30 cellular contexts compared by ENCODE assay signal in the genomic region with DNA sequence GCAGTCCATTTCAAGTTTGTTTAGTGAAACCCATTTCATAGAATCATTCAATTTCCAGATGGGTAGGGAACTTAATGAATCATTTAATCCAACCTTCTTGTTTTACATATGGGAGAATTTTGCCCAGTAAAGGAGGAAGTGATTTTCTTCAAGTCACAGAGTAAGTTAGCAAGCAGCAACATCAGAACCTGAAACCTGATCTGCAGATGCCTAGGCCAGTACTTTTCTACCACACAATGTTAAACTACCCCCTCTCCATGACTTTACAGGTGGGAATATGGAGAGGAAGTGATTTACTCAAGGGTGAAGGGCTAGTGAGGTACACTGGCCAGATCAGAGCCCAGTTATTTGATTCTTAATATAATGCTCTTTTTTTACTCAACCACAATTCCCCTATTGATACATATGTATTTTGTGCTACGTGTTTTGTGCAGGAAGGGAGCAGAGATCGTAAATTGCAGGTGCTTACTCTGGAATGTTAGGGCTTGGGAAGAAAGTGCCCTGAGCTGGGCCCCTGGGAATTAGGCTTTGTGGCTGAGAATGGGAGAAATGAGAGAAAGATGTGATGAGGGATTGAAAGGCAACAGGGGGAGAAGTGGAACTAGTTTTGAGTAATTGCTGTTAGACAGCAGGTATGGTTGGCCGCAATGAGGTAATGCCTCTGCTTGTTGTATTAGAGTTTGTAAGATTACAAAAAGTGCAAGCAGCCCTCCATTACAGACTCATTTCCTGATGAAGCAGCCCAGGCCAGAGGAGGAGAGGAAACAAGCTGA. TPM values are rescaled to one million over a fixed set of nuclear protein-coding genes. Genes with fewer than 3 reads are reported as not detected.
DNase-seq lines count a peak whose midpoint lies in the region; ATAC-seq, FAIRE-seq and TF ChIP-seq lines count a peak whose summit lies in the region.
"Had no signal": no experiment of that assay in that cellular context is flagged by ENCODE, and none has a peak within 500 bp of the region (broad histone marks: within the 10 kb centered on the region; RNA-seq: fewer than 3 reads in every experiment).

No MANE protein-coding gene starts in this region.

- H3K27me3 Mint-ChIP-seq in endodermal cell (ENCODE audit: insufficient read depth) = no peaks in the 10 kb centered on the region
- H3K27me3 Mint-ChIP-seq: CD4-positive, alpha-beta memory T cell had no signal

- no peaks in the 10 kb centered on the region for H3K9me3 ChIP-seq in endodermal cell (ENCODE audit: control insufficient read depth, low read length)
- H3K9me3 ChIP-seq: mucosa of descending colon, SJCRH30, stomach had no signal

- no peaks in the 10 kb centered on the region for H3K4me1 ChIP-seq in endodermal cell (ENCODE audit: control insufficient read depth, insufficient read depth, low read length)
- H3K4me1 ChIP-seq: stomach had no signal

- no peak overlapping the region for H3K9ac ChIP-seq in endodermal cell (ENCODE audit: extremely low read depth, low read length, poor library complexity, severe bottlenecking)
- H3K9ac ChIP-seq: neural progenitor cell had no signal

- no peak overlapping the region for H3K4me3 ChIP-seq in endodermal cell (ENCODE audit: low read length)
- H3K4me3 ChIP-seq: mucosa of descending colon, neural progenitor cell, SJCRH30, skin epidermis, stomach had no signal

- peaks cover 27% of the 10 kb centered on the region for H3K4me1 Mint-ChIP-seq in endodermal cell

- H3K27ac Mint-ChIP-seq in endodermal cell = peak overlapping the region; percentile 3
- H3K27ac Mint-ChIP-seq: CD4-positive, alpha-beta memory T cell; neural progenitor cell had no signal

- H3K27me3 ChIP-seq in endodermal cell (ENCODE audit: control insufficient read depth, insufficient read depth, low read length, poor library complexity, severe bottlenecking) = no peaks in the 10 kb centered on the region
- H3K27me3 ChIP-seq: neural progenitor cell, SJCRH30 had no signal

- 85% methylated on average over 3 of the region's 3 CpGs; no CpG with 5 or more reads in 1 of the 2 experiments for WGBS in endodermal cell (ENCODE audit: insufficient coverage in 1 of 2, insufficient read length in 1 of 2), 2 experiments

- TF ChIP-seq CTCF in endodermal cell (conservative IDR thresholded peaks at IDR 0.05) = no peak

- H3K36me3 Mint-ChIP-seq in endodermal cell (ENCODE audit: low read depth) = no peaks in the 10 kb centered on the region
- H3K36me3 Mint-ChIP-seq: CD4-positive, alpha-beta memory T cell had no signal

- FAIRE-seq in GM18507 (lab: Jason Lieb, UNC) = peak; percentile 75

- H3K27ac ChIP-seq in endodermal cell (ENCODE audit: low read depth, low read length) = no peak overlapping the region
- H3K27ac ChIP-seq: neural progenitor cell, SJCRH30, skin epidermis, stomach, VCaP had no signal

- no peaks in the 10 kb centered on the region for H3K36me3 ChIP-seq in endodermal cell (ENCODE audit: control insufficient read depth, insufficient read depth, low read length)
- H3K36me3 ChIP-seq: neural progenitor cell, SJCRH30, stomach had no signal

- H3K9me3 Mint-ChIP-seq in endodermal cell = no peaks in the 10 kb centered on the region
- H3K9me3 Mint-ChIP-seq: neural progenitor cell had no signal

- DNase-seq in GM18507 (ENCODE audit: extremely low spot score, insufficient read length, low read depth) = no peak
- DNase-seq in endodermal cell = no peak
- DNase-seq in GM19240 (ENCODE audit: insufficient read length, low spot score) = no peak
- DNase-seq in NCI-H748 (lab: John Stamatoyannopoulos, UW; ENCODE audit: unreplicated experiment) = no peak
- DNase-seq in NCI-H2029 treated with DMSO at 0.1 percent for 48 hours (lab: John Stamatoyannopoulos, UW) = no peak
- DNase-seq: activated CD4-positive, alpha-beta T cell treated with anti-CD3 and anti-CD28 coated beads, Interleukin-2, amount 50 U/mL, for 48 hours; activated naive CD4-positive, alpha-beta T cell; activated T-cell treated with anti-CD3 and anti-CD28 coated beads, Interleukin-2, amount 50 U/mL, for 1 hour; amygdala; CD4-positive, alpha-beta memory T cell; dermis blood vessel endothelial cell; DMS153; GF-D8; MM.1S; mucosa of descending colon; NCI-H146; NCI-H82; SJCRH30; stimulated activated CD4-positive, alpha-beta T cell treated with anti-CD3 and anti-CD28 coated beads, Interleukin-2, amount 100 ng/mL, for 24 hours; stomach; T-helper 1 cell; trophoblast cell had no signal

- no peak overlapping the region for H3K4me3 Mint-ChIP-seq in endodermal cell
- H3K4me3 Mint-ChIP-seq: CD4-positive, alpha-beta memory T cell; neural progenitor cell had no signal

- ATAC-seq in GM21367 (IDR thresholded peaks at IDR 0.05; ENCODE audit: unreplicated experiment) (peak; percentile 37), HG03159 (IDR thresholded peaks at IDR 0.05; ENCODE audit: unreplicated experiment) (peak; percentile 28), GM19397 (IDR thresholded peaks at IDR 0.05; ENCODE audit: unreplicated experiment) (no peak)
- ATAC-seq: mucosa of descending colon, Panc1 had no signal

RNA-seq across cellular contexts. Expression of gene LHFPL1, which starts 6.8 kb away (rescaled TPM):
- 1 to 10 TPM; 1.1 to 9.9 TPM for total RNA-seq in endodermal cell
- 0.85 TPM for polyA plus RNA-seq in endodermal cell (2013, experiment 1 of 2)
- polyA plus RNA-seq in endodermal cell (2013, experiment 2 of 2) = 0.41 TPM
- total RNA-seq: liver, stomach had no signal
- polyA plus RNA-seq: liver had no signal
